In the genomic region with DNA sequence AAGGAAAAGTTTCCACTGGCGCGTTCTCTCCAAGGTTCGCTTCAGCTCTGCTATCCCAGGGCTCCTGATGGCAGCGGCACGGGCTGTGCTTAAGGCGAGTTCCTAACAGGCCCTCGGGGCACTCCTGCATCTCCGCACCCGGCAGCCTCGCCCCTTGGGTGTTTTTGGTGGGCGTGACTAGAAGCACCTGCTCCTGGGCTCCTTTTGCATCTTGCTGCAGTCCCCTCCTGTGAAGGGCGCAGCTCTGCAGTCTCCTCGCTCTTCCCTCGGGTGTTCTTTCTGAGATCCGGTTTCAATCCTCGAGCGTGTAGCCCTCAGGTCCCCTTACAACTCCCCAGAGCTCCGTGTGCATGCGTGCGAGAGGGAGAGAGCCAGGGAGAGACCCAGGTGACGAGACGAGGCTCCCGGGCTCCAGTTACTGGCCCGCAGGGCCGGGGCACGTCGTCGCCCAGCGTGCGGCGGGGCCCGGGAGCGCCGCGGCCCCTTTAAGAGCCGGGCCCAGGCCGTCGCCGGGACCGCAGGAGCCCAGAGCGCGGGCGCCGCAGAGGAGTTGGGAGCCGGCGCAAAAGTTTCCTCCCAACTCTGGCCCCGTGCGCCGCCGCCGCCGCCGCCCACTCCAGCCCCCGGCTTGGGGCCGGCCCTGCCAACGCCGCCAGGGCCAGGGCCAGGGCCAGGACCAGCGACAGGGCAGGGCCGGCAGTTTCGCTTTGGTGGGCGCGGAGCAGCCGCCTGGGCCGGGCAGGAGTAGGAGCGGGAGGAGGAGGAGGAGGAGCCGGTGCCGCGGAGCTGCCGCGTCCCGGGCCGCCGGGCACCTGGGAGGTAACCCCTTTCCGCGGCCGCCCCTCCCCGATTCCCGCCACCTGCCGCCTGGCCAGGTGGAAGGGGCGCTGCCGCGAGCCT, we compare ENCODE assay signal across 8 cellular contexts. TPM values are rescaled to one million over a fixed set of nuclear protein-coding genes. Genes with fewer than 3 reads are reported as not detected.
A peak's percentile ranks its signal among the peaks of the same experiment; 100 is the strongest.
DNase-seq lines count a peak whose midpoint lies in the region; ATAC-seq and TF ChIP-seq lines count a peak whose summit lies in the region.

A gene with protein sequence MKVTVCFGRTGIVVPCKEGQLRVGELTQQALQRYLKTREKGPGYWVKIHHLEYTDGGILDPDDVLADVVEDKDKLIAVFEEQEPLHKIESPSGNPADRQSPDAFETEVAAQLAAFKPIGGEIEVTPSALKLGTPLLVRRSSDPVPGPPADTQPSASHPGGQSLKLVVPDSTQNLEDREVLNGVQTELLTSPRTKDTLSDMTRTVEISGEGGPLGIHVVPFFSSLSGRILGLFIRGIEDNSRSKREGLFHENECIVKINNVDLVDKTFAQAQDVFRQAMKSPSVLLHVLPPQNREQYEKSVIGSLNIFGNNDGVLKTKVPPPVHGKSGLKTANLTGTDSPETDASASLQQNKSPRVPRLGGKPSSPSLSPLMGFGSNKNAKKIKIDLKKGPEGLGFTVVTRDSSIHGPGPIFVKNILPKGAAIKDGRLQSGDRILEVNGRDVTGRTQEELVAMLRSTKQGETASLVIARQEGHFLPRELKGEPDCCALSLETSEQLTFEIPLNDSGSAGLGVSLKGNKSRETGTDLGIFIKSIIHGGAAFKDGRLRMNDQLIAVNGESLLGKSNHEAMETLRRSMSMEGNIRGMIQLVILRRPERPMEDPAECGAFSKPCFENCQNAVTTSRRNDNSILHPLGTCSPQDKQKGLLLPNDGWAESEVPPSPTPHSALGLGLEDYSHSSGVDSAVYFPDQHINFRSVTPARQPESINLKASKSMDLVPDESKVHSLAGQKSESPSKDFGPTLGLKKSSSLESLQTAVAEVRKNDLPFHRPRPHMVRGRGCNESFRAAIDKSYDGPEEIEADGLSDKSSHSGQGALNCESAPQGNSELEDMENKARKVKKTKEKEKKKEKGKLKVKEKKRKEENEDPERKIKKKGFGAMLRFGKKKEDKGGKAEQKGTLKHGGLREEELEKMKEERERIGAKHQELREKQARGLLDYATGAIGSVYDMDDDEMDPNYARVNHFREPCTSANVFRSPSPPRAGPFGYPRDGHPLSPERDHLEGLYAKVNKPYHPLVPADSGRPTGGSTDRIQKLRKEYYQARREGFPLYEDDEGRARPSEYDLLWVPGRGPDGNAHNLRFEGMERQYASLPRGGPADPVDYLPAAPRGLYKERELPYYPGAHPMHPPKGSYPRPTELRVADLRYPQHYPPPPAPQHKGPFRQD (N-terminal part only) (plus strand): TSS at position 515 of the 900 bp plus-strand sequence. CDS start 525 bp downstream, outside the sequence.

- TF ChIP-seq POLR2A in Peyer's patch (IDR thresholded peaks at IDR 0.05): peak in 1 of 2 donors; percentile 46

- H3K4me1 ChIP-seq in Peyer's patch (peaks cover 0 to 13% (median 0%) of the 10 kb centered on the region in 4 donors), right cardiac atrium (ENCODE audit: control insufficient read depth, insufficient read depth, low read length) (peaks cover under 1% of the 10 kb centered on the region)

- DNase-seq in AML-193 (lab: John Stamatoyannopoulos, UW) (peak; percentile 1 to 5), Peyer's patch (peak in 2 of 3 donors; percentile 68 to 84), astrocyte of the hippocampus (ENCODE audit: low read depth, low spot score) (peak; percentile 89), right cardiac atrium (peak; percentile 71 to 88 (median 87)), posterior cingulate gyrus (peak in 8 of 10 donors; percentile 5 to 88 (median 48)), NCI-H2029 (lab: John Stamatoyannopoulos, UW) (no peak)

- ATAC-seq in GM19351 (IDR thresholded peaks at IDR 0.05; ENCODE audit: unreplicated experiment) (peak; percentile 72), HG03460 (IDR thresholded peaks at IDR 0.05; ENCODE audit: unreplicated experiment) (peak; percentile 61), right cardiac atrium (peak; percentile 97 to 99)

- H3K9me3 ChIP-seq in Peyer's patch (no peaks in the 10 kb centered on the region), right cardiac atrium (ENCODE audit: control insufficient read depth, low read length) (no peaks in the 10 kb centered on the region)

- H3K4me3 ChIP-seq in Peyer's patch (peak within 1 kb of the TSS; percentile 47 to 89 (median 66)), right cardiac atrium (ENCODE audit: low read length) (peak within 1 kb of the TSS; percentile 99)

- peak within 1 kb of the TSS; percentile 64 to 89 (median 85) for H3K27ac ChIP-seq in Peyer's patch
- peak within 1 kb of the TSS; percentile 61 for H3K27ac ChIP-seq in right cardiac atrium (ENCODE audit: low read length)

- no peaks in the 10 kb centered on the region for H3K27me3 ChIP-seq in Peyer's patch
- H3K27me3 ChIP-seq in right cardiac atrium (ENCODE audit: control insufficient read depth, insufficient read depth): no peaks in the 10 kb centered on the region

- H3K36me3 ChIP-seq in Peyer's patch: no peaks in the 10 kb centered on the region

- TF ChIP-seq CTCF in Peyer's patch (IDR thresholded peaks at IDR 0.05): no peak

- WGBS in right cardiac atrium: under 1% methylated on average over 82 of the region's 82 CpGs

- intact Hi-C loops in right cardiac atrium (cut with DNase I): loop anchor here in 1 of 4 donors (10.0 kb wide), 1 partner anchor 140 kb away; no protein-coding TSS in a partner anchor
- intact Hi-C loops in posterior cingulate gyrus (cut with DNase I): no loop called here

RNA-seq across cellular contexts. Expression of the gene that starts here (rescaled TPM):
- 10 to 100 TPM; 19.6 to 52.0 (median 40.6) TPM for total RNA-seq in Peyer's patch
- total RNA-seq in right cardiac atrium: 10 to 100 TPM; 13.0 to 18.6 (median 16.0) TPM
- polyA plus RNA-seq in right cardiac atrium: 3.0 TPM
